ENCODE assay signal across 13 cellular contexts in genomic region chr1:226630592-226630991, GRCh38.
"Had no signal": no experiment of that assay in that cellular context is flagged by ENCODE, and none has a peak within 500 bp of the region (broad histone marks: within the 10 kb centered on the region; RNA-seq: fewer than 3 reads in every experiment).

No MANE protein-coding gene starts in this region.

- H3K27me3 Mint-ChIP-seq: activated CD8-positive, alpha-beta memory T cell treated with anti-CD3 and anti-CD28 coated beads, Interleukin-2, amount 10 ng/mL, durations not matched to agents 7 days and 5 days had no signal

- H3K36me3 Mint-ChIP-seq: brain had no signal

- H3K4me3 ChIP-seq: hepatocyte, right atrium auricular region had no signal

- H3K4me1 Mint-ChIP-seq: mesothelial cell of epicardium had no signal

- H3K9me3 ChIP-seq: neutrophil, right atrium auricular region had no signal

- H3K27ac Mint-ChIP-seq: activated CD8-positive, alpha-beta memory T cell treated with anti-CD3 and anti-CD28 coated beads, Interleukin-2, amount 10 ng/mL, durations not matched to agents 7 days and 5 days; activated naive CD4-positive, alpha-beta T cell treated with anti-CD3 and anti-CD28 coated beads, Interleukin-2, amount 10 ng/mL, durations not matched to agents 7 days and 5 days; brain; mesothelial cell of epicardium had no signal

- H3K9me3 Mint-ChIP-seq: activated naive CD4-positive, alpha-beta T cell treated with anti-CD3 and anti-CD28 coated beads, Interleukin-2, amount 10 ng/mL, durations not matched to agents 7 days and 5 days; mesothelial cell of epicardium had no signal

- H3K27me3 ChIP-seq: hepatocyte, right atrium auricular region had no signal

- H3K36me3 ChIP-seq: right atrium auricular region, WERI-Rb-1 had no signal

- H3K4me2 ChIP-seq: hepatocyte had no signal

- DNase-seq: activated CD4-positive, alpha-beta T cell treated with anti-CD3 and anti-CD28 coated beads for 48 hours; activated CD8-positive, alpha-beta memory T cell treated with anti-CD3 and anti-CD28 coated beads, Interleukin-2, amount 10 ng/mL, durations not matched to agents 7 days and 5 days; activated naive CD4-positive, alpha-beta T cell treated with anti-CD3 and anti-CD28 coated beads, Interleukin-2, amount 10 ng/mL, durations not matched to agents 7 days and 5 days; amygdala; kidney glomerular epithelial cell; small intestine; T1000; WERI-Rb-1 had no signal

- H3K27ac ChIP-seq: hepatocyte, neutrophil, right atrium auricular region, WERI-Rb-1 had no signal

- ATAC-seq: activated CD8-positive, alpha-beta memory T cell treated with anti-CD3 and anti-CD28 coated beads, Interleukin-2, amount 10 ng/mL, durations not matched to agents 7 days and 5 days had no signal

- H3K4me3 Mint-ChIP-seq: activated CD8-positive, alpha-beta memory T cell treated with anti-CD3 and anti-CD28 coated beads, Interleukin-2, amount 10 ng/mL, durations not matched to agents 7 days and 5 days; activated naive CD4-positive, alpha-beta T cell treated with anti-CD3 and anti-CD28 coated beads, Interleukin-2, amount 10 ng/mL, durations not matched to agents 7 days and 5 days; brain; mesothelial cell of epicardium had no signal
